In genomic region chr6:161104966-161105365, GRCh38 we compare ENCODE assay signal across 20 cellular contexts.
DNase-seq lines count a peak whose midpoint lies in the region; FAIRE-seq and TF ChIP-seq lines count a peak whose summit lies in the region.
"Had no signal": no experiment of that assay in that cellular context is flagged by ENCODE, and none has a peak within 500 bp of the region (broad histone marks: within the 10 kb centered on the region; RNA-seq: fewer than 3 reads in every experiment).

No MANE protein-coding gene starts in this region.

- no peaks in the 10 kb centered on the region for H3K27me3 Mint-ChIP-seq in CD4-positive, alpha-beta memory T cell

- H3K9me3 ChIP-seq in CD4-positive, alpha-beta memory T cell (ENCODE audit: control insufficient read depth in 1 of 2, low read length in 2 of 2): no peaks in the 10 kb centered on the region
- H3K9me3 ChIP-seq in keratinocyte (ENCODE audit: control insufficient read depth, low read depth, low read length) (no peaks in the 10 kb centered on the region), suprapubic skin (no peaks in the 10 kb centered on the region), Karpas-422 (ENCODE audit: low read length) (no peaks in the 10 kb centered on the region)
- H3K9me3 ChIP-seq: SK-N-SH had no signal

- peaks cover 42% of the 10 kb centered on the region for H3K36me3 ChIP-seq in CD4-positive, alpha-beta memory T cell (ENCODE audit: insufficient read depth, low read length)
- H3K36me3 ChIP-seq in keratinocyte (ENCODE audit: control insufficient read depth in 2 of 2, extremely low read depth in 1 of 2, insufficient read depth in 2 of 2, low read length in 2 of 2) (peaks cover 13 to 40% of the 10 kb centered on the region in 2 experiments), suprapubic skin (peaks cover 86% of the 10 kb centered on the region), Karpas-422 (ENCODE audit: insufficient read depth, low read length) (peaks cover 9% of the 10 kb centered on the region; the same call in 1 of the 2 replicates)

- peak; percentile 68 for FAIRE-seq in keratinocyte (lab: Jason Lieb, UNC)

- no peak overlapping the region for H3K4me3 Mint-ChIP-seq in CD4-positive, alpha-beta memory T cell

- H3K4me1 Mint-ChIP-seq in CD4-positive, alpha-beta memory T cell: peaks cover 0 to 2% (median 0%) of the 10 kb centered on the region in 4 donors

- DNase-seq in CD4-positive, alpha-beta memory T cell: no peak
- peak; percentile 44 for DNase-seq in HCEC 1CT
- peak; percentile 29 for DNase-seq in cardiac fibroblast (ENCODE audit: low read depth in 2 of 2)
- no peak for DNase-seq in keratinocyte (ENCODE audit: low read depth, low spot score)
- DNase-seq in GM19240 (ENCODE audit: insufficient read length, low spot score): no peak
- DNase-seq in suprapubic skin (ENCODE audit: low spot score in 2 of 2): no peak
- DNase-seq in Karpas-422: no peak
- DNase-seq in ecto neural progenitor cell (ENCODE audit: low spot score): no peak
- DNase-seq: activated CD8-positive, alpha-beta memory T cell treated with anti-CD3 and anti-CD28 coated beads, Interleukin-2, amount 50 U/mL, for 4 hours; activated naive CD4-positive, alpha-beta T cell treated with anti-CD3 and anti-CD28 coated beads, Interleukin-2, amount 50 U/mL, for 16 hours; brain microvascular endothelial cell; dorsolateral prefrontal cortex; left colon; midbrain; NCI-H1436; NCI-H82; SK-N-SH; T1000 had no signal

- H3K27ac Mint-ChIP-seq in CD4-positive, alpha-beta memory T cell: peak overlapping the region in 5 of 7 donors; percentile 37 to 84 (median 65)

- no peaks in the 10 kb centered on the region for H3K4me1 ChIP-seq in CD4-positive, alpha-beta memory T cell (ENCODE audit: insufficient read depth, low read length)
- H3K4me1 ChIP-seq in keratinocyte (ENCODE audit: control insufficient read depth, extremely low read depth, insufficient read depth, low read length) (peaks cover 14% of the 10 kb centered on the region), suprapubic skin (no peaks in the 10 kb centered on the region), Karpas-422 (ENCODE audit: low read length) (no peaks in the 10 kb centered on the region)

- dilution Hi-C loops in keratinocyte (cut with MboI; ENCODE audit: extremely low pct_ligation_motif_present, low sequenced_read_pairs): no loop called here

- TF ChIP-seq EP300 in suprapubic skin (IDR thresholded peaks at IDR 0.05): no peak

- no peaks in the 10 kb centered on the region for H3K9me3 Mint-ChIP-seq in CD4-positive, alpha-beta memory T cell

- CTCF ChIA-PET in CD4-positive, alpha-beta memory T cell (lab: Charles Lee; ENCODE audit: partially characterized antibody): no interaction called here

- H3K79me2 ChIP-seq in keratinocyte (ENCODE audit: control insufficient read depth, insufficient read depth, low read length) (no peaks in the 10 kb centered on the region), Karpas-422 (ENCODE audit: low read length) (no peaks in the 10 kb centered on the region)
- H3K79me2 ChIP-seq: hepatocyte had no signal

- TF ChIP-seq CTCF in cardiac fibroblast (IDR thresholded peaks at IDR 0.05; ENCODE audit: low read depth, low read length) (no peak), keratinocyte (optimal IDR thresholded peaks at IDR 0.05 in 1 of 3, IDR thresholded peaks at IDR 0.05 in 1 of 3, conservative IDR thresholded peaks at IDR 0.05 in 1 of 3; ENCODE audit: extremely low read depth in 1 of 3, insufficient read depth in 2 of 3, low read length in 3 of 3) (no peak), suprapubic skin (IDR thresholded peaks at IDR 0.05) (no peak)

- no peaks in the 10 kb centered on the region for H4K20me1 ChIP-seq in keratinocyte (ENCODE audit: control insufficient read depth, extremely low read depth, insufficient read depth, low read length)
- H4K20me1 ChIP-seq in Karpas-422 (ENCODE audit: insufficient read depth, low read depth, low read length): no peaks in the 10 kb centered on the region

- TF ChIP-seq POLR2A in suprapubic skin (IDR thresholded peaks at IDR 0.05): no peak

- POLR2A ChIA-PET in CD4-positive, alpha-beta memory T cell (lab: Charles Lee; ENCODE audit: partially characterized antibody): no interaction called here

- peaks cover 74 to 78% of the 10 kb centered on the region in 2 donors for H3K36me3 Mint-ChIP-seq in CD4-positive, alpha-beta memory T cell

- H2AFZ ChIP-seq in keratinocyte (ENCODE audit: control insufficient read depth, low read length) (no peak overlapping the region), Karpas-422 (ENCODE audit: low read length) (no peak overlapping the region)
- H2AFZ ChIP-seq: hepatocyte had no signal

- H3K9ac ChIP-seq in keratinocyte (ENCODE audit: control insufficient read depth, extremely low read depth, insufficient read depth, low read length): peak overlapping the region; percentile 22
- no peak overlapping the region for H3K9ac ChIP-seq in Karpas-422 (ENCODE audit: low read length)
- H3K9ac ChIP-seq: SK-N-SH had no signal

- H3K27ac ChIP-seq in CD4-positive, alpha-beta memory T cell (ENCODE audit: low read depth, low read length): no peak overlapping the region
- peak overlapping the region; percentile 71 for H3K27ac ChIP-seq in keratinocyte (ENCODE audit: control insufficient read depth, insufficient read depth, low read length)
- no peak overlapping the region for H3K27ac ChIP-seq in suprapubic skin
- no peak overlapping the region for H3K27ac ChIP-seq in Karpas-422 (ENCODE audit: low read length)
- H3K27ac ChIP-seq: brain microvascular endothelial cell, C4-2B, hepatocyte had no signal

- intact Hi-C loops in CD4-positive, alpha-beta memory T cell (cut with micrococcal nuclease): loop anchor here (5.0 kb wide), 1 partner anchor 267 kb away; no protein-coding TSS in a partner anchor

- H3K4me2 ChIP-seq in keratinocyte (ENCODE audit: control insufficient read depth, extremely low read depth, insufficient read depth, low read depth, low read length) (peak overlapping the region; percentile 32), Karpas-422 (ENCODE audit: low read depth, low read length, poor library complexity, severe bottlenecking) (no peak overlapping the region)
- H3K4me2 ChIP-seq: hepatocyte, SK-N-SH had no signal

- H3K9me1 ChIP-seq in keratinocyte (ENCODE audit: control insufficient read depth, extremely low read depth, insufficient read depth, low read length): no peaks in the 10 kb centered on the region

- no peaks in the 10 kb centered on the region for H3K27me3 ChIP-seq in CD4-positive, alpha-beta memory T cell (ENCODE audit: insufficient read depth, low read length)
- H3K27me3 ChIP-seq in keratinocyte (ENCODE audit: control insufficient read depth, extremely low read depth, insufficient read depth, low read length) (no peaks in the 10 kb centered on the region), suprapubic skin (no peaks in the 10 kb centered on the region), Karpas-422 (ENCODE audit: low read length) (no peaks in the 10 kb centered on the region)
- H3K27me3 ChIP-seq: brain microvascular endothelial cell, dorsolateral prefrontal cortex, hepatocyte had no signal

- H3K4me3 ChIP-seq in CD4-positive, alpha-beta memory T cell (ENCODE audit: low read length in 2 of 2): no peak overlapping the region
- H3K4me3 ChIP-seq in cardiac fibroblast (replicated peaks in 1 of 2; ENCODE audit: low read depth in 2 of 2, low read length in 2 of 2) (no peak overlapping the region), keratinocyte (ENCODE audit: control insufficient read depth in 2 of 3, extremely low read depth in 1 of 3, insufficient read depth in 2 of 3, low read depth in 1 of 3, low read length in 3 of 3) (no peak overlapping the region), suprapubic skin (no peak overlapping the region), Karpas-422 (ENCODE audit: low read length) (no peak overlapping the region)
- H3K4me3 ChIP-seq: dorsolateral prefrontal cortex, hepatocyte had no signal

- H3K9me2 ChIP-seq in Karpas-422 (replicated peaks; ENCODE audit: insufficient read depth, low read length): no peaks in the 10 kb centered on the region
- H3K9me2 ChIP-seq: SK-N-SH had no signal

Comparison
In these comparisons a context has a peak if more than half of its experiments do, and no peak if none do; other contexts are left out.
1. DNase-seq: peak in HCEC 1CT (single experiment) and cardiac fibroblast (2 of 2); none in CD4-positive, alpha-beta memory T cell (0 of 5), keratinocyte (single experiment), GM19240 (single experiment), suprapubic skin (0 of 2), Karpas-422 (single experiment) and ecto neural progenitor cell (single experiment).